ENCODE assay signal across 21 cellular contexts in genomic region chr20:32436142-32436861, GRCh38.
A peak's percentile ranks its signal among the peaks of the same experiment; 100 is the strongest.
DNase-seq lines count a peak whose midpoint lies in the region; ATAC-seq, FAIRE-seq and TF ChIP-seq lines count a peak whose summit lies in the region.
"Had no signal": no experiment of that assay in that cellular context is flagged by ENCODE, and none has a peak within 500 bp of the region (broad histone marks: within the 10 kb centered on the region; RNA-seq: fewer than 3 reads in every experiment).

No MANE protein-coding gene starts in this region.

- H3K4me2 ChIP-seq in HepG2 (ENCODE audit: low read depth, low read length) (no peak overlapping the region), OCI-LY7 (ENCODE audit: low read length) (no peak overlapping the region), GM23338 (no peak overlapping the region)
- H3K4me2 ChIP-seq: PC-9 had no signal

- no peak overlapping the region for H3K27ac Mint-ChIP-seq in endodermal cell
- no peak overlapping the region for H3K27ac Mint-ChIP-seq in GM23338
- H3K27ac Mint-ChIP-seq: HFFc6 had no signal

- no peak for FAIRE-seq in HepG2 (lab: Jason Lieb, UNC)
- FAIRE-seq: H54 had no signal

- POLR2A ChIA-PET in HepG2 (lab: Yijun Ruan, JAX) (no interaction called here), OCI-LY7 (lab: Charles Lee) (no interaction called here), RWPE1 (lab: Yijun Ruan, JAX; ENCODE audit: low non-redundant PET) (no interaction called here)

- H3F3A ChIP-seq in GM23338 (replicated peaks; ENCODE audit: low read depth), result peaks cover 6% of the 10 kb centered on the region; the same call in 1 of the 2 replicates

- ATAC-seq in HepG2 (no peak), right lobe of liver (no peak), GM23338 (no peak), HG02840 (IDR thresholded peaks at IDR 0.05; ENCODE audit: low FRiP score, unreplicated experiment) (no peak)

- no peaks in the 10 kb centered on the region for H3K27me3 Mint-ChIP-seq in endodermal cell (ENCODE audit: insufficient read depth)
- H3K27me3 Mint-ChIP-seq in GM23338 (ENCODE audit: insufficient read depth, low read depth, poor library complexity), result no peaks in the 10 kb centered on the region
- H3K27me3 Mint-ChIP-seq: B cell; CD4-positive, CD25-positive, alpha-beta regulatory T cell had no signal

- H3K4me1 ChIP-seq in HepG2 (ENCODE audit: insufficient read depth, low read length) (peaks cover 33% of the 10 kb centered on the region), right lobe of liver (peaks cover 0 to 38% (median 14%) of the 10 kb centered on the region in 4 donors), OCI-LY7 (ENCODE audit: insufficient read depth, low read length, poor library complexity, severe bottlenecking) (peaks cover 3% of the 10 kb centered on the region), endodermal cell (ENCODE audit: control insufficient read depth, insufficient read depth, low read length) (no peaks in the 10 kb centered on the region), GM23338 (ENCODE audit: insufficient read depth) (0 out of 2 replicates have a peak, but pooled peaks cover 2% of the 10 kb centered on the region)

- H3K79me2 ChIP-seq in HepG2 (ENCODE audit: insufficient read depth, low read length), result no peaks in the 10 kb centered on the region
- H3K79me2 ChIP-seq in OCI-LY7 (ENCODE audit: insufficient read depth, low read depth, low read length), result no peaks in the 10 kb centered on the region
- no peaks in the 10 kb centered on the region for H3K79me2 ChIP-seq in GM23338 (replicated peaks; ENCODE audit: insufficient read depth)

- H3K36me3 ChIP-seq in HepG2 (replicated peaks in 1 of 2; ENCODE audit: control insufficient read depth in 1 of 2, insufficient read depth in 2 of 2, low read length in 2 of 2), result peaks cover 67 to 81% of the 10 kb centered on the region in 2 experiments
- H3K36me3 ChIP-seq in right lobe of liver, result peaks cover 16 to 60% (median 37%) of the 10 kb centered on the region in 4 donors
- peaks cover 86% of the 10 kb centered on the region for H3K36me3 ChIP-seq in OCI-LY7 (ENCODE audit: insufficient read depth, low read length)
- peaks cover 86% of the 10 kb centered on the region for H3K36me3 ChIP-seq in endodermal cell (ENCODE audit: control insufficient read depth, insufficient read depth, low read length)
- H3K36me3 ChIP-seq in GM23338 (ENCODE audit: insufficient read depth), result peaks cover 8% of the 10 kb centered on the region

- in situ Hi-C loops in HepG2 (cut with HindIII; ENCODE audit: extremely low pct_ligation_motif_present, low pct_unique_long_range_greater_than_20kb), result loop anchor here (10.0 kb wide), 1 partner anchor 62 kb away; no protein-coding TSS in a partner anchor

- TF ChIP-seq POLR2A in HepG2 (IDR thresholded peaks at IDR 0.05; ENCODE audit: insufficient read depth in 1 of 2, low read depth in 2 of 2, low read length in 2 of 2) (no peak), right lobe of liver (IDR thresholded peaks at IDR 0.05) (no peak)

- H3K27ac ChIP-seq in HepG2 (ENCODE audit: extremely low read length, insufficient read depth, low read length), result no peak overlapping the region
- H3K27ac ChIP-seq in right lobe of liver, result no peak overlapping the region
- H3K27ac ChIP-seq in OCI-LY7 (ENCODE audit: low read depth, low read length, poor library complexity, severe bottlenecking), result no peak overlapping the region
- no peak overlapping the region for H3K27ac ChIP-seq in endodermal cell (ENCODE audit: low read depth, low read length)
- H3K27ac ChIP-seq in GM23338 (ENCODE audit: low read depth), result no peak overlapping the region
- no peak overlapping the region; the same call in 1 of the 2 replicates for H3K27ac ChIP-seq in RWPE1
- H3K27ac ChIP-seq: PC-9 had no signal

- H3K9me3 ChIP-seq in HepG2 (ENCODE audit: low read length) (no peaks in the 10 kb centered on the region), right lobe of liver (no peaks in the 10 kb centered on the region), OCI-LY7 (ENCODE audit: low read length) (no peaks in the 10 kb centered on the region), endodermal cell (ENCODE audit: control insufficient read depth, low read length) (no peaks in the 10 kb centered on the region)

- H3K9me3 Mint-ChIP-seq in endodermal cell, result no peaks in the 10 kb centered on the region
- no peaks in the 10 kb centered on the region for H3K9me3 Mint-ChIP-seq in GM23338
- H3K9me3 Mint-ChIP-seq: CD4-positive, CD25-positive, alpha-beta regulatory T cell; HFFc6 had no signal

- WGBS in HepG2 (ENCODE audit: low lambda C conversion rate), result 98% methylated on average over 11 of the region's 11 CpGs
- 85% methylated on average over 4 of the region's 11 CpGs for WGBS in right lobe of liver (ENCODE audit: insufficient coverage, low coverage, low lambda C conversion rate, missing lambda C conversion rate)
- WGBS in endodermal cell (ENCODE audit: insufficient coverage in 1 of 2, insufficient read length in 1 of 2), 2 experiments, result 89 to 94% methylated on average over 9 to 11 of the region's 11 CpGs

- TF ChIP-seq CTCF in HepG2 (CRISPR knock-in tag; IDR thresholded peaks at IDR 0.05) (no peak), right lobe of liver (IDR thresholded peaks at IDR 0.05) (no peak), OCI-LY7 (conservative IDR thresholded peaks at IDR 0.05; ENCODE audit: low read length) (no peak), endodermal cell (conservative IDR thresholded peaks at IDR 0.05) (no peak), GM23338 (conservative IDR thresholded peaks at IDR 0.05; ENCODE audit: low read depth in 2 of 2) (no peak), RWPE1 (conservative IDR thresholded peaks at IDR 0.05; ENCODE audit: low read depth) (no peak)

- H3K4me3 ChIP-seq in HepG2 (replicated peaks in 1 of 3; ENCODE audit: insufficient read depth in 1 of 3, low read depth in 2 of 3, low read length in 3 of 3) (no peak overlapping the region), right lobe of liver (no peak overlapping the region), OCI-LY7 (ENCODE audit: low read depth, low read length, poor library complexity, severe bottlenecking) (no peak overlapping the region), endodermal cell (ENCODE audit: low read length) (no peak overlapping the region), GM23338 (no peak overlapping the region)
- H3K4me3 ChIP-seq: PC-9 had no signal

- BruUV-seq in HepG2 (replicated peaks; lab: Mats Ljungman, UMichigan) (TSS peak; percentile 3), OCI-LY7 (replicated peaks; lab: Mats Ljungman, UMichigan) (TSS peak; percentile 27)

- H3K4me1 Mint-ChIP-seq in endodermal cell (peaks cover 10% of the 10 kb centered on the region), GM23338 (peaks cover 2% of the 10 kb centered on the region; the same call in 2 of the 3 replicates)
- H3K4me1 Mint-ChIP-seq: B cell had no signal

- peaks cover 19% of the 10 kb centered on the region; the same call in 1 of the 2 replicates for H4K20me1 ChIP-seq in HepG2 (ENCODE audit: insufficient read depth, low read length)
- H4K20me1 ChIP-seq in OCI-LY7 (ENCODE audit: insufficient read depth, low read length), result no peaks in the 10 kb centered on the region
- peaks cover 26% of the 10 kb centered on the region for H4K20me1 ChIP-seq in GM23338 (replicated peaks; ENCODE audit: insufficient read depth)

- H3K36me3 Mint-ChIP-seq in endodermal cell (ENCODE audit: low read depth) (peaks cover 72% of the 10 kb centered on the region), GM23338 (ENCODE audit: low read depth) (peaks cover 19% of the 10 kb centered on the region)

- H3K27me3 ChIP-seq in HepG2 (ENCODE audit: control insufficient read depth in 1 of 2, insufficient read depth in 2 of 2, low read length in 2 of 2), result no peaks in the 10 kb centered on the region
- no peaks in the 10 kb centered on the region for H3K27me3 ChIP-seq in right lobe of liver
- H3K27me3 ChIP-seq in endodermal cell (ENCODE audit: control insufficient read depth, insufficient read depth, low read length, poor library complexity, severe bottlenecking), result no peaks in the 10 kb centered on the region
- H3K27me3 ChIP-seq in GM23338 (ENCODE audit: insufficient read depth), result no peaks in the 10 kb centered on the region

- intact Hi-C loops in HepG2 (cut with micrococcal nuclease; ENCODE audit: unreplicated experiment), result loop anchor here (2.0 kb wide), 1 partner anchor 48 kb away; no protein-coding TSS in a partner anchor
- intact Hi-C loops in right lobe of liver (cut with DNase I), result no loop called here
- intact Hi-C loops in OCI-LY7 (cut with micrococcal nuclease; ENCODE audit: unreplicated experiment), result no loop called here

- H3K9me2 ChIP-seq in OCI-LY7 (ENCODE audit: insufficient read depth, low read length) (no peaks in the 10 kb centered on the region), GM23338 (ENCODE audit: insufficient read depth) (0 out of 2 replicates have a peak, but pooled peaks cover 4% of the 10 kb centered on the region)

- H3K4me3 Mint-ChIP-seq in endodermal cell (no peak overlapping the region), GM23338 (no peak overlapping the region)
- H3K4me3 Mint-ChIP-seq: B cell, HFFc6 had no signal

- CTCF ChIA-PET in HepG2 (lab: Yijun Ruan, JAX; ENCODE audit: low intra/inter-chr PET ratio, low total read pairs), result interaction anchor here (1.3 kb wide), 1 partner anchor 281 kb away, joined by 3 read pairs; no protein-coding TSS in a partner anchor
- CTCF ChIA-PET in OCI-LY7 (lab: Charles Lee; ENCODE audit: unreplicated experiment), result no interaction called here
- CTCF ChIA-PET in RWPE1 (lab: Yijun Ruan, JAX), result no interaction called here

- H3K9ac ChIP-seq in HepG2 (ENCODE audit: insufficient read depth, low read depth, low read length) (no peak overlapping the region), endodermal cell (ENCODE audit: extremely low read depth, low read length, poor library complexity, severe bottlenecking) (no peak overlapping the region)

- no peak for TF ChIP-seq RAD21 in HepG2 (CRISPR knock-in tag; IDR thresholded peaks at IDR 0.05)

- no peak for DNase-seq in HepG2 (ENCODE audit: low spot score)
- no peak for DNase-seq in right lobe of liver
- no peak for DNase-seq in OCI-LY7 (ENCODE audit: low spot score)
- DNase-seq in endodermal cell, result peak; percentile 17
- no peak for DNase-seq in GM23338 (ENCODE audit: low spot score)
- DNase-seq in RWPE1 (ENCODE audit: low spot score), result no peak
- DNase-seq: CD4-positive, CD25-positive, alpha-beta regulatory T cell; COR-L47; DMS 273 treated with DMSO at 0.1 percent for 48 hours; DND-41; HFFc6; IMR-90; Karpas-422; NCI-H1417 treated with DMSO at 0.1 percent for 48 hours; NCI-H187 treated with DMSO at 0.1 percent for 48 hours; NCI-H226; NCI-H524; PC-9 had no signal

- TF ChIP-seq EP300 in HepG2 (IDR thresholded peaks at IDR 0.05; ENCODE audit: low read depth in 2 of 2, low read length in 2 of 2) (no peak), HepG2 (CRISPR knock-in tag; IDR thresholded peaks at IDR 0.05; ENCODE audit: borderline replicate concordance) (no peak)

- no peak overlapping the region for H2AFZ ChIP-seq in HepG2 (ENCODE audit: low read length)
- H2AFZ ChIP-seq in OCI-LY7 (ENCODE audit: low read length), result no peak overlapping the region
- no peak overlapping the region for H2AFZ ChIP-seq in GM23338
- H2AFZ ChIP-seq: PC-9 had no signal

TF ChIP-seq in HepG2, 621 proteins besides CTCF, POLR2A, EP300 and RAD21 (continues in another document):
- TF ChIP-seq ZC3H13 (CRISPR knock-in tag; IDR thresholded peaks at IDR 0.05) (peak; percentile 75), EED (CRISPR knock-in tag; IDR thresholded peaks at IDR 0.05) (0 out of 2 replicates have a peak, but pooled peaks have one; percentile 1)

TF ChIP-seq in GM23338, 12 proteins besides CTCF, POLR2A, EP300 and RAD21 (continues in another document):
- no peak for TF ChIP-seq POLR2AphosphoS5 (IDR thresholded peaks at IDR 0.05; ENCODE audit: low read depth)
